In the genomic region with DNA sequence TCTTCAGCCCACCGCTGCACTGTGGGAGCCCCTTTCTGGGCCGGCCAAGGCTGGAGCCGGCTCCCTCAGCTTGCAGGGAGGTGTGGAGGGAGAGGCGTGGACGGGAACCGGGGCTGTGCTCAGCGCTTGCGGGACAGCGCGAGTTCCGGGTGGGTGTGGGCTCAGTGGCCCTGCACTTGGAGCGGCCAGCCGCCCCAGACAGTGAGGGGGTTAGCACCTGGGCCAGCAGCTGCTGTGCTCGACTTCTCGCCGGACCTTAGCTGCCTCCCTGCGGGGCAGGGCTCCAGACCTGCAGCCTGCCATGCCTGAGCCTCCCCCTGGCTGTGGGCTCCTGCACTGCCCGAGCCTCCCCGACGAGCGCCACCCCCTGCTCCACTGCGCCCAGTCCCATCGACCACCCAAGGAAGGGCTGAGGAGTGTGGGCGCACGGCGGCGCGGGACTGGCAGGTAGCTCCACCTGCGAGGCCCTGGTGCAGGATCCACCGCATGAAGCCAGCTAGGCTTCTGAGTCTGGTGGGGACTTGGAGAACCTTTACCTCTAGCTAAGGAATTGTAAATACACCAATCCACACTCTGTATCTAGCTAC, we compare ENCODE assay signal across 26 cellular contexts.
"Had no signal": no experiment of that assay in that cellular context is flagged by ENCODE, and none has a peak within 500 bp of the region (broad histone marks: within the 10 kb centered on the region; RNA-seq: fewer than 3 reads in every experiment).

No MANE protein-coding gene starts in this region.

- H3K4me1 ChIP-seq: stomach, suprapubic skin, thyroid gland, tibial artery, tibial nerve, transverse colon, upper lobe of left lung, upper lobe of right lung, uterus, vagina had no signal

- DNase-seq: stimulated activated CD4-positive, alpha-beta T cell treated with anti-CD3 and anti-CD28 coated beads, Interleukin-2, amount 100 ng/mL, for 48 hours; stimulated activated CD4-positive, alpha-beta T cell treated with anti-CD3 and anti-CD28 coated beads, Interleukin-4, amount 100 ng/mL, for 1 hour; stimulated activated CD4-positive, alpha-beta T cell treated with anti-CD3 and anti-CD28 coated beads, Interleukin-4, amount 100 ng/mL, for 24 hours; stimulated activated CD4-positive, alpha-beta T cell treated with anti-CD3 and anti-CD28 coated beads, Interleukin-4, amount 100 ng/mL, for 4 hours; stimulated activated CD8-positive, alpha-beta memory T cell treated with anti-CD3 and anti-CD28 coated beads, Interleukin-4, amount 100 ng/mL, for 48 hours; stimulated activated naive B cell treated with anti-CD40 and anti-IgM and Interleukin-4, amounts not matched to agents 10 μg/mL and 1 μg/mL and 100 μg/mL, for 72 hours; stimulated activated naive CD4-positive, alpha-beta T cell; stimulated activated naive CD4-positive, alpha-beta T cell treated with Interleukin-2 at 50 U/mL for 16 hours; stimulated activated naive CD8-positive, alpha-beta T cell treated with anti-CD3 and anti-CD28 coated beads, Interleukin-15, amount 100 ng/mL, for 72 hours; stimulated activated naive CD8-positive, alpha-beta T cell treated with anti-CD3 and anti-CD28 coated beads, Interleukin-15, Interleukin-2, amounts not matched to agents 100 U/mL and 50 U/mL, for 24 hours; stomach; substantia nigra; thyroid gland; tibial artery; transverse colon; trophoblast cell; upper lobe of right lung; uterus had no signal

- H3K9me3 ChIP-seq: suprapubic skin, thoracic aorta, thyroid gland, tibial artery, transverse colon, upper lobe of left lung, upper lobe of right lung, uterus, vagina had no signal

- H3K27ac ChIP-seq: stomach, suprapubic skin, thoracic aorta, thyroid gland, tibial artery, tibial nerve, transverse colon, upper lobe of left lung, upper lobe of right lung, uterus, vagina had no signal

- H3K27me3 ChIP-seq: stomach, suprapubic skin, thyroid gland, tibial artery, tibial nerve, transverse colon, upper lobe of left lung, upper lobe of right lung, uterus, vagina had no signal

- ATAC-seq: stimulated activated effector memory CD8-positive, alpha-beta T cell treated with anti-CD3 and anti-CD28 coated beads, Interleukin-12 subunit alpha, Interleukin-12 subunit beta, amount 100 ng/mL, for 72 hours; stimulated activated memory B cell treated with anti-CD40 and anti-IgM and Interleukin-4, amounts not matched to agents 10 μg/mL and 1 μg/mL and 100 μg/mL, for 72 hours; stimulated activated naive B cell treated with anti-CD40 and anti-IgM and Interleukin-4, amounts not matched to agents 10 μg/mL and 1 μg/mL and 100 μg/mL, for 72 hours; stimulated activated naive CD8-positive, alpha-beta T cell treated with anti-CD3 and anti-CD28 coated beads, Interleukin-15, amount 100 ng/mL, for 72 hours; stimulated activated naive CD8-positive, alpha-beta T cell treated with anti-CD3 and anti-CD28 coated beads, Interleukin-15, Interleukin-2, amounts not matched to agents 100 U/mL and 50 U/mL, for 24 hours; upper lobe of right lung had no signal

- H3K4me3 ChIP-seq: stomach, suprapubic skin, thoracic aorta, thyroid gland, tibial artery, tibial nerve, transverse colon, upper lobe of left lung, upper lobe of right lung, uterus, vagina had no signal

- FAIRE-seq: urothelium cell line had no signal

- H3K36me3 ChIP-seq: stomach, suprapubic skin, thoracic aorta, thyroid gland, tibial artery, tibial nerve, transverse colon, upper lobe of left lung, upper lobe of right lung, uterus, vagina had no signal
